In the genomic region with DNA sequence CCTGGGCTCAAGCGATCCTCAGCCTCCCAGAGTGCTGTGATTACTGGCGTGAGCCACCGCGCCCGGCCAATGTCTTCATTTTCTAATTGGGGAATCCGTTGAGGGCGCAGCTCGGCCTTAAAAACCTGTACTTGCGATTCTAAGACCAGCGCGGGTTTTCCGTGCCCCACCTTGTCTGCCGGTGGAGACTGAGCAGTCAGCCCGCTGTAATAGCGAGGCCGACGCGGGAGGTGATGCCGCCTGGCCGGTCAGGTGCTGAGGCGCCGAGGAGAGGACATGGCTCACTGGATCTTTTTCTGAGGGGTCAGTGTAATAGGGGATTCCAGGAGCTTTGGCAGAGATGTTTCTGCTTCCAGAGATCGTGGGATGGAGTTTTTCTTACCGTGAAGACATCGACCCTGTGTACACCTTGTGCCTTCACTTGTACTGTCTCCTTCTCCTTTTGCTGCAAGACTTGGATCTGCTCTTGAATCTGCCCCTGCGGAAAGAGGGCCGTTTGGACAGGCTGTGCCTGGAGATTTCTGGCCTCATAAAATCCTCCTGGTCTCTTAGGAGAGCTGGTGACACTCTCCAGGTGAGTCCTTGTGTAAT, we compare ENCODE assay signal across 33 cellular contexts. TPM values are rescaled to one million over a fixed set of nuclear protein-coding genes. Genes with fewer than 3 reads are reported as not detected.
"Had no signal": no experiment of that assay in that cellular context is flagged by ENCODE, and none has a peak within 500 bp of the region (broad histone marks: within the 10 kb centered on the region; RNA-seq: fewer than 3 reads in every experiment).

No MANE protein-coding gene starts in this region.

- H3K9me3 Mint-ChIP-seq: activated T-cell treated with anti-CD3 and anti-CD28 coated beads, Interleukin-2, amount 50 U/mL, for 24 hours; activated T-helper 2 cell treated with anti-CD3 and anti-CD28 coated beads, Interferon-gamma antibody, Interleukin-2, Interleukin-4, amounts not matched to agents 10 μg/mL and 5 μg/mL and 100 μg/mL, durations not matched to agents 14 hours and 24 hours and 36 hours; naive thymus-derived CD8-positive, alpha-beta T cell; stimulated activated naive B cell treated with anti-CD40 and anti-IgM and Interleukin-4, amounts not matched to agents 10 μg/mL and 1 μg/mL and 100 μg/mL, for 72 hours; type B pancreatic cell had no signal

- ATAC-seq: gastrocnemius medialis; left lobe of liver; lower lobe of right lung; naive thymus-derived CD8-positive, alpha-beta T cell; sciatic nerve; stimulated activated naive B cell treated with anti-CD40 and anti-IgM and Interleukin-4, amounts not matched to agents 10 μg/mL and 1 μg/mL and 100 μg/mL, for 72 hours had no signal

- H3K4me1 ChIP-seq: adrenal gland, ascending aorta, esophagus squamous epithelium, gastrocnemius medialis, lower lobe of right lung, testis had no signal

- DNase-seq: activated CD4-positive, alpha-beta T cell treated with anti-CD3 and anti-CD28 coated beads for 1 hour; activated CD4-positive, alpha-beta T cell treated with anti-CD3 and anti-CD28 coated beads, Interleukin-2, amount 50 U/mL, for 1 hour; activated CD8-positive, alpha-beta memory T cell treated with anti-CD3 and anti-CD28 coated beads for 24 hours; activated CD8-positive, alpha-beta memory T cell treated with anti-CD3 and anti-CD28 coated beads, Interleukin-2, amount 50 U/mL, for 4 hours; activated naive CD4-positive, alpha-beta T cell; activated T-cell treated with anti-CD3 and anti-CD28 coated beads, Interleukin-2, amount 50 U/mL, for 24 hours; adrenal gland; brain microvascular endothelial cell; caudate nucleus; dermis blood vessel endothelial cell; esophagus squamous epithelium; gastrocnemius medialis; head of caudate nucleus; islet precursor cell; lower lobe of right lung; mesendoderm; naive thymus-derived CD8-positive, alpha-beta T cell; stimulated activated CD4-positive, alpha-beta T cell treated with anti-CD3 and anti-CD28 coated beads, Interleukin-15, amount 100 ng/mL, for 24 hours; stimulated activated naive B cell treated with anti-CD40 and anti-IgM and Interleukin-4, amounts not matched to agents 10 μg/mL and 1 μg/mL and 100 μg/mL, for 72 hours; T-helper 9 cell; testis had no signal

- H3K27me3 ChIP-seq: ascending aorta, testis had no signal

- H3K9me3 ChIP-seq: adrenal gland, ascending aorta, esophagus squamous epithelium, gastrocnemius medialis, lower lobe of right lung, testis had no signal

- H3K36me3 Mint-ChIP-seq: activated naive CD8-positive, alpha-beta T cell; naive thymus-derived CD8-positive, alpha-beta T cell; stimulated activated naive B cell treated with anti-CD40 and anti-IgM and Interleukin-4, amounts not matched to agents 10 μg/mL and 1 μg/mL and 100 μg/mL, for 72 hours; type B pancreatic cell had no signal

- H3K36me3 ChIP-seq: adrenal gland, ascending aorta, brain microvascular endothelial cell, esophagus squamous epithelium, gastrocnemius medialis, lower lobe of right lung had no signal

- H3K4me2 ChIP-seq: smooth muscle cell had no signal

- H3K27ac Mint-ChIP-seq: activated naive CD8-positive, alpha-beta T cell; activated T-cell treated with anti-CD3 and anti-CD28 coated beads, Interleukin-2, amount 50 U/mL, for 24 hours; activated T-helper 2 cell treated with anti-CD3 and anti-CD28 coated beads, Interferon-gamma antibody, Interleukin-2, Interleukin-4, amounts not matched to agents 10 μg/mL and 5 μg/mL and 100 μg/mL, durations not matched to agents 14 hours and 24 hours and 36 hours; naive thymus-derived CD8-positive, alpha-beta T cell; stimulated activated naive B cell treated with anti-CD40 and anti-IgM and Interleukin-4, amounts not matched to agents 10 μg/mL and 1 μg/mL and 100 μg/mL, for 72 hours; type B pancreatic cell had no signal

- H3K27ac ChIP-seq: adrenal gland, ascending aorta, brain microvascular endothelial cell, esophagus squamous epithelium, gastrocnemius medialis, lower lobe of right lung, testis had no signal

- H3K4me3 ChIP-seq: adrenal gland, ascending aorta, esophagus squamous epithelium, gastrocnemius medialis, lower lobe of right lung, smooth muscle cell, testis had no signal

- H3K4me3 Mint-ChIP-seq: activated naive CD8-positive, alpha-beta T cell; activated T-cell treated with anti-CD3 and anti-CD28 coated beads, Interleukin-2, amount 50 U/mL, for 24 hours; naive thymus-derived CD8-positive, alpha-beta T cell; stimulated activated naive B cell treated with anti-CD40 and anti-IgM and Interleukin-4, amounts not matched to agents 10 μg/mL and 1 μg/mL and 100 μg/mL, for 72 hours; type B pancreatic cell had no signal

RNA-seq across cellular contexts. Expression of gene TRIM31, which starts 1.5 kb away (rescaled TPM):
- total RNA-seq: activated T-helper 2 cell treated with anti-CD3 and anti-CD28 coated beads, Interferon-gamma antibody, Interleukin-2, Interleukin-4, amounts not matched to agents 10 μg/mL and 5 μg/mL and 100 μg/mL, durations not matched to agents 14 hours and 24 hours and 36 hours; ascending aorta; dermis blood vessel endothelial cell; left lobe of liver; naive thymus-derived CD8-positive, alpha-beta T cell; osteoblast; posterior vena cava; renal cortical epithelial cell; sciatic nerve; T-helper 1 cell treated with Interleukin-12 subunit alpha and Interleukin-12 subunit beta and Interleukin-4 antibody, amounts not matched to agents 30 ng/mL and 1 ng/mL, for 36 hours had no signal
- polyA plus RNA-seq: smooth muscle cell had no signal

RNA-seq across cellular contexts. Expression of gene TRIM40, which starts 24.6 kb away (rescaled TPM):
- total RNA-seq: activated T-helper 2 cell treated with anti-CD3 and anti-CD28 coated beads, Interferon-gamma antibody, Interleukin-2, Interleukin-4, amounts not matched to agents 10 μg/mL and 5 μg/mL and 100 μg/mL, durations not matched to agents 14 hours and 24 hours and 36 hours; adrenal gland; ascending aorta; dermis blood vessel endothelial cell; esophagus squamous epithelium; gastrocnemius medialis; left lobe of liver; lower lobe of right lung; mucosa of gallbladder; naive thymus-derived CD8-positive, alpha-beta T cell; osteoblast; posterior vena cava; renal cortical epithelial cell; sciatic nerve; smooth muscle cell; T-helper 1 cell treated with Interleukin-12 subunit alpha and Interleukin-12 subunit beta and Interleukin-4 antibody, amounts not matched to agents 30 ng/mL and 1 ng/mL, for 36 hours had no signal
- polyA plus RNA-seq: naive thymus-derived CD8-positive, alpha-beta T cell; smooth muscle cell had no signal

RNA-seq across cellular contexts. Expression of gene RNF39, which starts 35.8 kb away (rescaled TPM):
- total RNA-seq: activated T-helper 2 cell treated with anti-CD3 and anti-CD28 coated beads, Interferon-gamma antibody, Interleukin-2, Interleukin-4, amounts not matched to agents 10 μg/mL and 5 μg/mL and 100 μg/mL, durations not matched to agents 14 hours and 24 hours and 36 hours; ascending aorta; dermis blood vessel endothelial cell; gastrocnemius medialis; naive thymus-derived CD8-positive, alpha-beta T cell; osteoblast; posterior vena cava; sciatic nerve; T-helper 1 cell treated with Interleukin-12 subunit alpha and Interleukin-12 subunit beta and Interleukin-4 antibody, amounts not matched to agents 30 ng/mL and 1 ng/mL, for 36 hours had no signal

RNA-seq across cellular contexts. Expression of gene TRIM10, which starts 49.6 kb away (rescaled TPM):
- total RNA-seq: activated T-helper 2 cell treated with anti-CD3 and anti-CD28 coated beads, Interferon-gamma antibody, Interleukin-2, Interleukin-4, amounts not matched to agents 10 μg/mL and 5 μg/mL and 100 μg/mL, durations not matched to agents 14 hours and 24 hours and 36 hours; adrenal gland; ascending aorta; dermis blood vessel endothelial cell; esophagus squamous epithelium; gastrocnemius medialis; lower lobe of right lung; naive thymus-derived CD8-positive, alpha-beta T cell; osteoblast; posterior vena cava; renal cortical epithelial cell; smooth muscle cell had no signal
- polyA plus RNA-seq: adrenal gland; naive thymus-derived CD8-positive, alpha-beta T cell; smooth muscle cell had no signal
